Comparison of ENCODE assay signal across 22 cellular contexts in genomic region chr16:66128363-66128725, GRCh38.
"Had no signal": no experiment of that assay in that cellular context is flagged by ENCODE, and none has a peak within 500 bp of the region (broad histone marks: within the 10 kb centered on the region; RNA-seq: fewer than 3 reads in every experiment).

No MANE protein-coding gene starts in this region.

- DNase-seq: activated B cell treated with CpG ODN at 0.5 μM for 24 hours; activated CD4-positive, alpha-beta memory T cell treated with anti-CD3 and anti-CD28 coated beads, Interleukin-2, amount 10 ng/mL, durations not matched to agents 7 days and 5 days; activated CD4-positive, alpha-beta T cell treated with anti-CD3 and anti-CD28 coated beads for 4 hours; activated CD8-positive, alpha-beta memory T cell treated with anti-CD3 and anti-CD28 coated beads, Interleukin-2, amount 10 ng/mL, durations not matched to agents 7 days and 5 days; activated naive CD4-positive, alpha-beta T cell; activated naive CD8-positive, alpha-beta T cell treated with anti-CD3 and anti-CD28 coated beads for 36 hours; cerebellar nuclear complex; effector CD4-positive, alpha-beta T cell; hippocampal formation; left colon; midbrain; nephron progenitor cell; stimulated activated CD4-positive, alpha-beta T cell treated with anti-CD3 and anti-CD28 coated beads, Interleukin-2, amount 100 ng/mL, for 24 hours; stimulated activated naive CD8-positive, alpha-beta T cell treated with anti-CD3 and anti-CD28 coated beads, Interleukin-15, Interleukin-2, amounts not matched to agents 100 U/mL and 50 U/mL, for 24 hours; substantia nigra; tibial artery had no signal

- H3K36me3 ChIP-seq: ascending aorta, breast epithelium, tibial artery, vagina had no signal

- H3K27ac ChIP-seq: ascending aorta, breast epithelium, tibial artery, vagina had no signal

- H3K4me1 ChIP-seq: ascending aorta, breast epithelium had no signal

- H3K4me1 Mint-ChIP-seq: activated B cell treated with CpG ODN at 0.5 μM for 24 hours; activated CD4-positive, alpha-beta memory T cell treated with anti-CD3 and anti-CD28 coated beads, Interleukin-2, amount 10 ng/mL, durations not matched to agents 7 days and 5 days; activated CD8-positive, alpha-beta memory T cell treated with anti-CD3 and anti-CD28 coated beads, Interleukin-2, amount 10 ng/mL, durations not matched to agents 7 days and 5 days; activated naive CD8-positive, alpha-beta T cell treated with anti-CD3 and anti-CD28 coated beads for 36 hours; activated T-helper 17 cell treated with anti-CD3 and anti-CD28 coated beads, Interleukin-2, amount 50 U/mL, for 72 hours had no signal

- H3K4me3 ChIP-seq: ascending aorta, breast epithelium, lung, tibial artery, vagina had no signal

- H3K9me3 ChIP-seq: ascending aorta, breast epithelium, tibial artery, vagina had no signal

- H3K27ac Mint-ChIP-seq: activated B cell treated with CpG ODN at 0.5 μM for 24 hours; activated CD4-positive, alpha-beta memory T cell treated with anti-CD3 and anti-CD28 coated beads, Interleukin-2, amount 10 ng/mL, durations not matched to agents 7 days and 5 days; activated CD8-positive, alpha-beta memory T cell treated with anti-CD3 and anti-CD28 coated beads, Interleukin-2, amount 10 ng/mL, durations not matched to agents 7 days and 5 days; activated naive CD8-positive, alpha-beta T cell treated with anti-CD3 and anti-CD28 coated beads for 36 hours; activated T-helper 17 cell treated with anti-CD3 and anti-CD28 coated beads, Interleukin-2, amount 50 U/mL, for 72 hours; nephron progenitor cell; progenitor cell of endocrine pancreas had no signal

- H3K27me3 ChIP-seq: ascending aorta, breast epithelium, vagina had no signal

- H3K9me3 Mint-ChIP-seq: activated B cell treated with CpG ODN at 0.5 μM for 24 hours; activated CD4-positive, alpha-beta memory T cell treated with anti-CD3 and anti-CD28 coated beads, Interleukin-2, amount 10 ng/mL, durations not matched to agents 7 days and 5 days; activated naive CD8-positive, alpha-beta T cell treated with anti-CD3 and anti-CD28 coated beads for 36 hours; activated T-helper 17 cell treated with anti-CD3 and anti-CD28 coated beads, Interleukin-2, amount 50 U/mL, for 72 hours; nephron progenitor cell had no signal

- ATAC-seq: activated CD8-positive, alpha-beta memory T cell treated with anti-CD3 and anti-CD28 coated beads, Interleukin-2, amount 10 ng/mL, durations not matched to agents 7 days and 5 days; activated T-helper 17 cell treated with anti-CD3 and anti-CD28 coated beads, Interleukin-2, amount 50 U/mL, for 72 hours; left colon; stimulated activated naive CD8-positive, alpha-beta T cell treated with anti-CD3 and anti-CD28 coated beads, Interleukin-15, Interleukin-2, amounts not matched to agents 100 U/mL and 50 U/mL, for 24 hours had no signal

- H3K36me3 Mint-ChIP-seq: activated CD8-positive, alpha-beta memory T cell treated with anti-CD3 and anti-CD28 coated beads, Interleukin-2, amount 10 ng/mL, durations not matched to agents 7 days and 5 days; activated naive CD8-positive, alpha-beta T cell treated with anti-CD3 and anti-CD28 coated beads for 36 hours had no signal

- H3K4me3 Mint-ChIP-seq: activated B cell treated with CpG ODN at 0.5 μM for 24 hours; activated CD4-positive, alpha-beta memory T cell treated with anti-CD3 and anti-CD28 coated beads, Interleukin-2, amount 10 ng/mL, durations not matched to agents 7 days and 5 days; activated CD8-positive, alpha-beta memory T cell treated with anti-CD3 and anti-CD28 coated beads, Interleukin-2, amount 10 ng/mL, durations not matched to agents 7 days and 5 days; activated naive CD8-positive, alpha-beta T cell treated with anti-CD3 and anti-CD28 coated beads for 36 hours; activated T-helper 17 cell treated with anti-CD3 and anti-CD28 coated beads, Interleukin-2, amount 50 U/mL, for 72 hours; nephron progenitor cell had no signal
